ENCODE assay signal across 8 cellular contexts in the genomic region with DNA sequence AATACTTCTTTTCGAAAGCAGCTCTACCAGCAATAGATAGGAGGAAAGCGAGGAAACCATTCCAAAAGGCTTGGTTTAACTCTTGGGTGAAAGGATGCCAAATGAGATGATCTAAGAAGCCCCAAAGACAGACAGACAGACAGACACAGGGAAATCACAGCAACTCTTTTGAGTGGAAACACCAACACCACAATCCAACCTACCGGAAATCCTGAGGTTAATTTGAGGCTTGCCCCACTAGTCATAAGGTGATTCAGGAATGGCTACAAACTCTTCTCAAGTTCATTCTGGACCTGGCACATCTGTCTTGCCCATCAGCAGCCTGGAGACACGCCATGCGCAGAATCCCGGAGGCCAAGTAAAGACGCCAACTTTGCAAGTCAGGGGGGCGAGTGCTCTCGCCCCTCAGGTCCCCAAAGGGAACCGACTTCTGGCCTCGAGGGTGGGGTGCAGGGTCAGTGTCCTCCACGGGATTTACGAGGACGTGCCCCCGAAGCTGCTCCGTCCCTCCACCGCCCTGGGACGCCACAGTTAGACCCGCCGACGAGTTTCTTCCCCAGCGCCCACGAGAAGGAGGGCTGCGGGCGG. TPM values are rescaled to one million over a fixed set of nuclear protein-coding genes. Genes with fewer than 3 reads are reported as not detected.
DNase-seq lines count a peak whose midpoint lies in the region; ATAC-seq and TF ChIP-seq lines count a peak whose summit lies in the region.

No MANE protein-coding gene starts in this region.

- H3K36me3 Mint-ChIP-seq in activated CD4-positive, alpha-beta memory T cell treated with anti-CD3 and anti-CD28 coated beads for 36 hours, result peaks cover 2% of the 10 kb centered on the region

- H3K27me3 Mint-ChIP-seq in activated CD4-positive, alpha-beta memory T cell treated with anti-CD3 and anti-CD28 coated beads for 36 hours, result peaks cover 45% of the 10 kb centered on the region

- POLR2A ChIA-PET in activated CD4-positive, alpha-beta memory T cell treated with anti-CD3 and anti-CD28 coated beads for 36 hours (lab: Charles Lee), result no interaction called here

- H3K27me3 ChIP-seq in HUES64 (ENCODE audit: insufficient read depth, low read length), result peaks cover 5% of the 10 kb centered on the region; the same call in 1 of the 2 replicates
- H3K27me3 ChIP-seq in mucosa of stomach (ENCODE audit: control insufficient read depth, insufficient read depth, low read length), result no peaks in the 10 kb centered on the region

- intact Hi-C loops in activated CD4-positive, alpha-beta memory T cell treated with anti-CD3 and anti-CD28 coated beads for 36 hours (cut with micrococcal nuclease), result loop anchor here (1.0 kb wide), 1 partner anchor 48 kb away; a partner anchor contains a TSS

- H3K9ac ChIP-seq in HUES64 (ENCODE audit: low read depth, low read length), result peak overlapping the region; percentile 74
- peak overlapping the region; percentile 93 for H3K9ac ChIP-seq in mucosa of stomach (ENCODE audit: low read length)

- H3K27ac ChIP-seq in HUES64 (ENCODE audit: low read depth, low read length) (no peak overlapping the region; the same call in 1 of the 2 replicates), epithelial cell of prostate (peak overlapping the region; percentile 89), temporal lobe (ENCODE audit: low read depth, low read length) (peak overlapping the region; percentile 83)

- DNase-seq in A172 (ENCODE audit: low spot score), result peak; percentile 33
- peak; percentile 66 for DNase-seq in activated CD4-positive, alpha-beta memory T cell treated with anti-CD3 and anti-CD28 coated beads for 36 hours
- DNase-seq in epithelial cell of prostate (ENCODE audit: low read depth, low spot score), result no peak

- TF ChIP-seq CTCF in GM12875 (IDR thresholded peaks at IDR 0.05; ENCODE audit: borderline replicate concordance, insufficient read depth, low read depth, low read length), result no peak

- ATAC-seq in GM18873 (IDR thresholded peaks at IDR 0.05; ENCODE audit: low FRiP score, unreplicated experiment), result no peak

- CTCF ChIA-PET in activated CD4-positive, alpha-beta memory T cell treated with anti-CD3 and anti-CD28 coated beads for 36 hours (lab: Charles Lee), result interaction anchor here (1.0 to 1.9 kb wide), 3 partner anchors 10 to 35 kb away, joined by 4 to 8 read pairs (median 4); no protein-coding TSS in a partner anchor

- peak overlapping the region; percentile 71 for H3K4me3 Mint-ChIP-seq in activated CD4-positive, alpha-beta memory T cell treated with anti-CD3 and anti-CD28 coated beads for 36 hours

- H3K36me3 ChIP-seq in HUES64 (ENCODE audit: insufficient read depth, low read length) (no peaks in the 10 kb centered on the region), mucosa of stomach (ENCODE audit: control insufficient read depth, insufficient read depth, low read length) (no peaks in the 10 kb centered on the region)

- H3K4me3 ChIP-seq in GM12875 (ENCODE audit: low read depth, low read length) (peak overlapping the region; percentile 77), HUES64 (ENCODE audit: low read length) (peak overlapping the region; percentile 81), mucosa of stomach (ENCODE audit: low read length) (peak overlapping the region; percentile 89)

- H3K4me1 Mint-ChIP-seq in activated CD4-positive, alpha-beta memory T cell treated with anti-CD3 and anti-CD28 coated beads for 36 hours (ENCODE audit: low read depth), result peaks cover 13% of the 10 kb centered on the region

- H3K27ac Mint-ChIP-seq in activated CD4-positive, alpha-beta memory T cell treated with anti-CD3 and anti-CD28 coated beads for 36 hours, result no peak overlapping the region

- H3K4me1 ChIP-seq in HUES64 (ENCODE audit: insufficient read depth, low read length) (peaks cover 5% of the 10 kb centered on the region; the same call in 1 of the 2 replicates), mucosa of stomach (ENCODE audit: control insufficient read depth, insufficient read depth, low read length) (peaks cover 7% of the 10 kb centered on the region)

- WGBS in HUES64, result 5% methylated on average over 24 of the region's 25 CpGs

- H3K9me3 ChIP-seq in HUES64 (ENCODE audit: insufficient read depth, low read depth, low read length) (no peaks in the 10 kb centered on the region), mucosa of stomach (ENCODE audit: control insufficient read depth, low read length) (no peaks in the 10 kb centered on the region)

- H3K9me3 Mint-ChIP-seq in activated CD4-positive, alpha-beta memory T cell treated with anti-CD3 and anti-CD28 coated beads for 36 hours, result no peaks in the 10 kb centered on the region

RNA-seq across cellular contexts. Expression of a gene that starts 0.8 kb away (rescaled TPM):
- total RNA-seq in A172 (2014; rRNA removed; shearing (Covaris generic)), result 11.0 and 21.3 TPM in 2 replicates
- 4.6 TPM for polyA plus RNA-seq in HUES64 (2013, experiment 1 of 2)
- polyA plus RNA-seq in HUES64 (2013, experiment 2 of 2), result 7.2 TPM
- 10 to 100 TPM; 36.0 to 37.2 TPM for total RNA-seq in activated CD4-positive, alpha-beta memory T cell treated with anti-CD3 and anti-CD28 coated beads for 36 hours
- total RNA-seq in temporal lobe, result 43.5 TPM

RNA-seq across cellular contexts. Expression of a gene that starts 47.7 kb away (rescaled TPM):
- 799 and 911 TPM in 2 replicates for total RNA-seq in A172 (2014; rRNA removed; shearing (Covaris generic))
- polyA plus RNA-seq in HUES64 (2013, experiment 1 of 2), result 2,204 TPM
- polyA plus RNA-seq in HUES64 (2013, experiment 2 of 2), result 2,625 TPM
- total RNA-seq in activated CD4-positive, alpha-beta memory T cell treated with anti-CD3 and anti-CD28 coated beads for 36 hours, result 1,000 to 10,000 TPM; 1,530 to 1,539 TPM
- 1,042 TPM for total RNA-seq in temporal lobe
